In the genomic region with DNA sequence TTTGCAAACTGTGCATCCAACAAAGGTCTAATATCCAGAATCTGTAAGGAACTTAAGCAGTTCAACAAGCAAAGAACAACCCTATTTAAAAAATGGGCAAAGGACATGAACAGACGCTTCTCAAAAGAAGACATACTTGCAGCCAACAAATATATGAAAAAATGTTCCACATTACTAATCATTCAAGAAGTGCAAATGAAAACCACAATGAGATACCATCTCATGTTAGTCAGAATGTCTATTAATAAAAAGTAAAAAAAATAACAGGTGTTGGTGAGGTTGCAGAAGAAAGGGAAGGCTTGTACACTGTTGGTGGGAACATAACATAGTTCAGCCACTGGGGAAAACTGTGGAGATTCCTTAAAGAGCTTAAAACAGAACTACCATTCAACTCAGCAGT, we compare ENCODE assay signal across 28 cellular contexts.
DNase-seq lines count a peak whose midpoint lies in the region; ATAC-seq and TF ChIP-seq lines count a peak whose summit lies in the region.
"Had no signal": no experiment of that assay in that cellular context is flagged by ENCODE, and none has a peak within 500 bp of the region (broad histone marks: within the 10 kb centered on the region; RNA-seq: fewer than 3 reads in every experiment).

No MANE protein-coding gene starts in this region.

- H3K9ac ChIP-seq in mammary epithelial cell (ENCODE audit: insufficient read depth, low read length) = no peak overlapping the region

- no peak overlapping the region for H3K4me2 ChIP-seq in mammary epithelial cell (ENCODE audit: insufficient read depth, low read depth, low read length)

- H3K79me2 ChIP-seq in mammary epithelial cell (ENCODE audit: insufficient read depth, low read length) = no peaks in the 10 kb centered on the region

- WGBS in mammary epithelial cell (ENCODE audit: low coverage, missing lambda C conversion rate) = 10% methylated on average over 1 of the region's 1 CpG
- WGBS in thyroid gland, 2 donors = 97% methylated on average over 1 of the region's 1 CpG

- no TSS peak for BruUV-seq in mammary epithelial cell (replicated peaks; lab: Mats Ljungman, UMichigan)

- in situ Hi-C loops in mammary epithelial cell (cut with MboI; ENCODE audit: low sequenced_read_pairs in 2 of 2) = no loop called here
- in situ Hi-C loops in HAP-1 (cut with MboI; ENCODE audit: low sequenced_read_pairs) = no loop called here

- H3K27ac ChIP-seq in mammary epithelial cell (ENCODE audit: insufficient read depth, low read depth, low read length) (no peak overlapping the region), breast epithelium (no peak overlapping the region), thyroid gland (no peak overlapping the region)
- H3K27ac ChIP-seq: coronary artery, heart left ventricle, lower lobe of right lung, SJSA1, skin epidermis, upper lobe of left lung, VCaP had no signal

- H2AFZ ChIP-seq in mammary epithelial cell (ENCODE audit: low read depth, low read length) = no peak overlapping the region

- no peak for ATAC-seq in left lobe of liver
- ATAC-seq: activated CD8-positive, alpha-beta T cell treated with anti-CD3 and anti-CD28 coated beads, Interleukin-2, amount 10 ng/mL, durations not matched to agents 7 days and 5 days; heart left ventricle; lower lobe of right lung had no signal

- H4K20me1 ChIP-seq in mammary epithelial cell (ENCODE audit: insufficient read depth, low read length) = no peaks in the 10 kb centered on the region

- dilution Hi-C loops in mammary epithelial cell (cut with HindIII; ENCODE audit: low sequenced_read_pairs) = no loop called here

- CTCF ChIA-PET in mammary epithelial cell (lab: Charles Lee; ENCODE audit: low non-redundant PET) = no interaction called here

- TF ChIP-seq CTCF in mammary epithelial cell (conservative IDR thresholded peaks at IDR 0.05 in 1 of 2, IDR thresholded peaks at IDR 0.05 in 1 of 2; ENCODE audit: extremely low read depth in 1 of 2, insufficient read depth in 1 of 2, low read depth in 1 of 2, low read length in 2 of 2) (no peak), breast epithelium (IDR thresholded peaks at IDR 0.05) (no peak), fibroblast of mammary gland (conservative IDR thresholded peaks at IDR 0.05; ENCODE audit: control insufficient read depth, insufficient read depth, low read depth, low read length) (no peak), thyroid gland (IDR thresholded peaks at IDR 0.05) (no peak)

- intact Hi-C loops in mammary epithelial cell (cut with micrococcal nuclease) (no loop called here), breast epithelium (cut with DNase I; ENCODE audit: low total_unique reads) (no loop called here), thyroid gland (cut with DNase I) (no loop called here)

- no peak overlapping the region for H3K4me3 ChIP-seq in mammary epithelial cell (replicated peaks in 1 of 3; ENCODE audit: insufficient read depth in 1 of 3, low read depth in 2 of 3, low read length in 3 of 3)
- no peak overlapping the region for H3K4me3 ChIP-seq in breast epithelium
- no peak overlapping the region for H3K4me3 ChIP-seq in fibroblast of mammary gland (ENCODE audit: control insufficient read depth, low read depth, low read length)
- no peak overlapping the region for H3K4me3 ChIP-seq in HAP-1
- no peak overlapping the region for H3K4me3 ChIP-seq in thyroid gland (replicated peaks in 1 of 3)
- H3K4me3 ChIP-seq: coronary artery, heart left ventricle, lower lobe of right lung, SJSA1, skin epidermis, upper lobe of left lung had no signal

- TF ChIP-seq POLR2A in breast epithelium (IDR thresholded peaks at IDR 0.05) (no peak), thyroid gland (IDR thresholded peaks at IDR 0.05) (no peak)

- H3K9me3 ChIP-seq in mammary epithelial cell (replicated peaks; ENCODE audit: insufficient read depth, low read length) = no peaks in the 10 kb centered on the region
- peaks cover 0 to 10% of the 10 kb centered on the region in 2 donors for H3K9me3 ChIP-seq in breast epithelium
- no peaks in the 10 kb centered on the region for H3K9me3 ChIP-seq in HAP-1
- no peaks in the 10 kb centered on the region for H3K9me3 ChIP-seq in thyroid gland
- H3K9me3 ChIP-seq: SJSA1 had no signal

- H3K36me3 ChIP-seq in mammary epithelial cell (ENCODE audit: insufficient read depth, low read length) = peaks cover 5% of the 10 kb centered on the region
- H3K36me3 ChIP-seq in breast epithelium = peaks cover 6% of the 10 kb centered on the region
- H3K36me3 ChIP-seq in HAP-1 (replicated peaks) = no peaks in the 10 kb centered on the region; the same call in 1 of the 2 replicates
- peaks cover under 1 to 9% of the 10 kb centered on the region in 2 donors for H3K36me3 ChIP-seq in thyroid gland

- H3K27me3 ChIP-seq in mammary epithelial cell (ENCODE audit: insufficient read depth, low read length) (no peaks in the 10 kb centered on the region), breast epithelium (no peaks in the 10 kb centered on the region), HAP-1 (ENCODE audit: low read depth) (no peaks in the 10 kb centered on the region), thyroid gland (no peaks in the 10 kb centered on the region)
- H3K27me3 ChIP-seq: heart left ventricle, SJSA1, upper lobe of left lung had no signal

- H3K4me1 ChIP-seq in mammary epithelial cell (ENCODE audit: insufficient read depth, low read length) (peaks cover 7% of the 10 kb centered on the region), breast epithelium (no peaks in the 10 kb centered on the region), HAP-1 (no peaks in the 10 kb centered on the region), thyroid gland (no peaks in the 10 kb centered on the region)
- H3K4me1 ChIP-seq: heart left ventricle, lower lobe of right lung, SJSA1, upper lobe of left lung had no signal

- peak; percentile 81 for DNase-seq in mammary epithelial cell
- DNase-seq in breast epithelium (ENCODE audit: low spot score in 2 of 2) = no peak
- peak; percentile 18 for DNase-seq in RKO (ENCODE audit: low spot score)
- DNase-seq in fibroblast of mammary gland (ENCODE audit: low read depth) = peak; percentile 10
- DNase-seq in HAP-1 (ENCODE audit: low spot score in 2 of 2) = no peak
- no peak for DNase-seq in left lobe of liver (ENCODE audit: low spot score)
- DNase-seq in thyroid gland = no peak
- DNase-seq in stimulated activated CD8-positive, alpha-beta memory T cell treated with anti-CD3 and anti-CD28 coated beads, Interleukin-4, amount 100 ng/mL, for 48 hours = no peak
- DNase-seq: 8988T; activated CD4-positive, alpha-beta T cell treated with anti-CD3 and anti-CD28 coated beads for 4 hours; activated CD8-positive, alpha-beta T cell treated with anti-CD3 and anti-CD28 coated beads, Interleukin-2, amount 10 ng/mL, durations not matched to agents 7 days and 5 days; DMS79; effector CD8-positive, alpha-beta T cell; heart left ventricle; KG1; lower lobe of right lung; NCI-H1417 treated with DMSO at 0.1 percent for 48 hours; NCI-H2081; NCI-H345; NCI-H748 treated with DMSO at 0.1 percent for 48 hours; stimulated activated naive B cell treated with anti-CD40 and anti-IgM and Interleukin-4, amounts not matched to agents 10 μg/mL and 1 μg/mL and 100 μg/mL, for 72 hours; substantia nigra; T1000; upper lobe of left lung had no signal

Comparison
In these comparisons a context has a peak if more than half of its experiments do, and no peak if none do; other contexts are left out.
1. DNase-seq: peak in mammary epithelial cell (single experiment), RKO (single experiment) and fibroblast of mammary gland (single experiment); none in breast epithelium (0 of 2), HAP-1 (0 of 2), left lobe of liver (single experiment), thyroid gland (0 of 2) and stimulated activated CD8-positive, alpha-beta memory T cell treated with anti-CD3 and anti-CD28 coated beads, Interleukin-4, amount 100 ng/mL, for 48 hours (single experiment).